In genomic region chr6:15386756-15387112, GRCh38 we compare ENCODE assay signal across 20 cellular contexts.
DNase-seq lines count a peak whose midpoint lies in the region; ATAC-seq lines count a peak whose summit lies in the region.
"Had no signal": no experiment of that assay in that cellular context is flagged by ENCODE, and none has a peak within 500 bp of the region (broad histone marks: within the 10 kb centered on the region; RNA-seq: fewer than 3 reads in every experiment).

No MANE protein-coding gene starts in this region.

- 96% methylated on average over 3 of the region's 3 CpGs for WGBS in thymus

- peak overlapping the region; percentile 86 to 96 for H3K27ac Mint-ChIP-seq in activated naive CD4-positive, alpha-beta T cell treated with anti-CD3 and anti-CD28 coated beads, Interleukin-2, amount 50 U/mL, for 72 hours

- no peaks in the 10 kb centered on the region for H3K9me3 Mint-ChIP-seq in activated naive CD4-positive, alpha-beta T cell treated with anti-CD3 and anti-CD28 coated beads, Interleukin-2, amount 50 U/mL, for 72 hours
- H3K9me3 Mint-ChIP-seq: T-cell had no signal

- no peaks in the 10 kb centered on the region for H3K27me3 ChIP-seq in thymus (ENCODE audit: control insufficient read depth, insufficient read depth)
- H3K27me3 ChIP-seq: foreskin keratinocyte, suprapubic skin had no signal

- peak; percentile 30 to 36 for ATAC-seq in activated naive CD4-positive, alpha-beta T cell treated with anti-CD3 and anti-CD28 coated beads, Interleukin-2, amount 50 U/mL, for 72 hours
- ATAC-seq in HG02970 (IDR thresholded peaks at IDR 0.05; ENCODE audit: low FRiP score, unreplicated experiment) = no peak
- no peak for ATAC-seq in left lobe of liver
- ATAC-seq: foreskin keratinocyte, mucosa of descending colon, sciatic nerve, T-cell had no signal

- peak overlapping the region; percentile 15 for H3K27ac ChIP-seq in thymus (ENCODE audit: low read depth)
- H3K27ac ChIP-seq: foreskin keratinocyte, suprapubic skin, VCaP had no signal

- H3K36me3 ChIP-seq in thymus (ENCODE audit: control insufficient read depth, insufficient read depth) = peaks cover 4% of the 10 kb centered on the region
- H3K36me3 ChIP-seq: suprapubic skin had no signal

- no peak for DNase-seq in activated naive CD4-positive, alpha-beta T cell treated with anti-CD3 and anti-CD28 coated beads, Interleukin-2, amount 50 U/mL, for 72 hours (ENCODE audit: low spot score in 2 of 2)
- DNase-seq in activated naive CD4-positive, alpha-beta T cell treated with anti-CD3 and anti-CD28 coated beads, Interleukin-2, amount 50 U/mL, for 16 hours = no peak
- DNase-seq in NCI-H2171 treated with DMSO at 0.1 percent for 48 hours (lab: John Stamatoyannopoulos, UW) (peak; percentile 76), fibroblast of gingiva (ENCODE audit: low read depth) (peak; percentile 17), left lobe of liver (ENCODE audit: low spot score) (no peak), middle frontal gyrus (ENCODE audit: extremely low spot score, low spot score) (no peak)
- DNase-seq: activated naive CD4-positive, alpha-beta T cell; Calu3; foreskin keratinocyte; KBM-7; mucosa of descending colon; NCI-H1092; occipital lobe; stimulated activated CD4-positive, alpha-beta T cell treated with anti-CD3 and anti-CD28 coated beads, Interleukin-1b, Interleukin-23, amount 100 ng/mL, for 48 hours; T-cell had no signal

- H3K9me3 ChIP-seq in thymus (ENCODE audit: control insufficient read depth) = no peaks in the 10 kb centered on the region
- H3K9me3 ChIP-seq: mucosa of descending colon, suprapubic skin had no signal

- peaks cover 33% of the 10 kb centered on the region for H3K4me1 ChIP-seq in thymus (ENCODE audit: control insufficient read depth, insufficient read depth, low read length)

- H3K36me3 Mint-ChIP-seq in activated naive CD4-positive, alpha-beta T cell treated with anti-CD3 and anti-CD28 coated beads, Interleukin-2, amount 50 U/mL, for 72 hours = peaks cover 0 to under 1% of the 10 kb centered on the region in 2 donors
- H3K36me3 Mint-ChIP-seq: T-cell had no signal

- no peak overlapping the region for H3K4me3 ChIP-seq in thymus (ENCODE audit: low read length)
- H3K4me3 ChIP-seq: mucosa of descending colon, suprapubic skin had no signal

Comparison
In these comparisons a context has a peak if more than half of its experiments do, and no peak if none do; other contexts are left out.
1. ATAC-seq: peak in activated naive CD4-positive, alpha-beta T cell treated with anti-CD3 and anti-CD28 coated beads, Interleukin-2, amount 50 U/mL, for 72 hours (2 of 2); none in HG02970 (single experiment) and left lobe of liver (single experiment).
2. DNase-seq: peak in NCI-H2171 treated with DMSO at 0.1 percent for 48 hours (single experiment) and fibroblast of gingiva (single experiment); none in activated naive CD4-positive, alpha-beta T cell treated with anti-CD3 and anti-CD28 coated beads, Interleukin-2, amount 50 U/mL, for 72 hours (0 of 2), activated naive CD4-positive, alpha-beta T cell treated with anti-CD3 and anti-CD28 coated beads, Interleukin-2, amount 50 U/mL, for 16 hours (single experiment), left lobe of liver (single experiment) and middle frontal gyrus (single experiment).